Comparison of ENCODE assay signal across 1 cellular context in genomic region chr16:67191995-67192681, GRCh38.
TF ChIP-seq lines count a peak whose summit lies in the region.

TSS of gene E2F4 (plus strand) at chr16:67192155. CDS start at chr16:67192228, 73 bp downstream.

TF ChIP-seq in HEK293, 187 proteins besides CTCF, POLR2A, EP300 and RAD21 (continued from another document):
- TF ChIP-seq PATZ1 (tag by site-specific recombination; IDR thresholded peaks at IDR 0.05) = no peak; the same call in 1 of the 2 replicates
- TF ChIP-seq ZNF394 (tag by site-specific recombination; IDR thresholded peaks at IDR 0.05; ENCODE audit: borderline replicate concordance) = no peak
- TF ChIP-seq ZNF610 (tag by site-specific recombination; IDR thresholded peaks at IDR 0.05; ENCODE audit: borderline replicate concordance) = no peak
- TF ChIP-seq ZNF274 (IDR thresholded peaks at IDR 0.05; ENCODE audit: low read length) = no peak
- TF ChIP-seq ZNF274 (tag by site-specific recombination; IDR thresholded peaks at IDR 0.05; ENCODE audit: borderline replicate concordance) = no peak
- TF ChIP-seq ZFHX2 (tag by site-specific recombination; conservative IDR thresholded peaks at IDR 0.05) = peak; percentile 23; the same call in 1 of the 2 replicates
- TF ChIP-seq IKZF3 (tag by site-specific recombination; IDR thresholded peaks at IDR 0.05) = no peak
- TF ChIP-seq ATF2 (tag by site-specific recombination; IDR thresholded peaks at IDR 0.05; ENCODE audit: low read depth) = no peak
- no peak for TF ChIP-seq ZNF580 (tag by site-specific recombination; IDR thresholded peaks at IDR 0.05)
- TF ChIP-seq ZBTB21 (tag by site-specific recombination; IDR thresholded peaks at IDR 0.05) = peak; percentile 44; the same call in 1 of the 2 replicates
- no peak for TF ChIP-seq ZNF423 (tag by site-specific recombination; IDR thresholded peaks at IDR 0.05)
- no peak for TF ChIP-seq ZNF639 (tag by site-specific recombination; IDR thresholded peaks at IDR 0.05)
- no peak for TF ChIP-seq ZNF830 (tag by site-specific recombination; IDR thresholded peaks at IDR 0.05; ENCODE audit: low read depth)
- no peak for TF ChIP-seq ZNF596 (tag by site-specific recombination; IDR thresholded peaks at IDR 0.05)
- TF ChIP-seq ZNF157 (tag by site-specific recombination; IDR thresholded peaks at IDR 0.05) = no peak
- TF ChIP-seq ZBTB6 (tag by site-specific recombination; IDR thresholded peaks at IDR 0.05) = no peak
